ENCODE assay signal across 18 cellular contexts in genomic region chr15:98787190-98787589, GRCh38.
A peak's percentile ranks its signal among the peaks of the same experiment; 100 is the strongest.
DNase-seq lines count a peak whose midpoint lies in the region; ATAC-seq and TF ChIP-seq lines count a peak whose summit lies in the region.
"Had no signal": no experiment of that assay in that cellular context is flagged by ENCODE, and none has a peak within 500 bp of the region (broad histone marks: within the 10 kb centered on the region; RNA-seq: fewer than 3 reads in every experiment).

No MANE protein-coding gene starts in this region.

- no peak for DNase-seq in WTC11 (ENCODE audit: low spot score)
- peak; percentile 62 for DNase-seq in kidney tubule cell (ENCODE audit: low spot score)
- no peak for DNase-seq in NCI-H1436 (lab: John Stamatoyannopoulos, UW)
- no peak for DNase-seq in H9
- DNase-seq in osteoblast (ENCODE audit: insufficient read length, low spot score, missing footprints): no peak
- DNase-seq: activated CD4-positive, alpha-beta T cell treated with anti-CD3 and anti-CD28 coated beads, Interleukin-2, amount 50 U/mL, for 4 hours; DMS 273 treated with DMSO at 0.1 percent for 48 hours; effector memory CD4-positive, alpha-beta T cell; GDM1; Kasumi-1; NCI-H1105 treated with DMSO at 0.1 percent for 48 hours; NCI-H774; small intestine had no signal

- no peak overlapping the region for H2BK120ac ChIP-seq in H9 (ENCODE audit: low read depth, low read length, poor library complexity, severe bottlenecking)

- TF ChIP-seq CTCF in 22Rv1 (IDR thresholded peaks at IDR 0.05) (no peak), C4-2B (conservative IDR thresholded peaks at IDR 0.05) (no peak), WTC11 (IDR thresholded peaks at IDR 0.05) (no peak), H9 (conservative IDR thresholded peaks at IDR 0.05) (no peak), osteoblast (IDR thresholded peaks at IDR 0.05; ENCODE audit: extremely low read depth, low read depth, low read length) (no peak)

- no peak overlapping the region for H2BK5ac ChIP-seq in H9 (ENCODE audit: insufficient read length, low read length)

- H3K9me3 Mint-ChIP-seq in WTC11: no peaks in the 10 kb centered on the region
- H3K9me3 Mint-ChIP-seq in H9: no peaks in the 10 kb centered on the region
- H3K9me3 Mint-ChIP-seq: activated T-helper 1 cell treated with anti-CD3 and anti-CD28 coated beads, Interleukin-12 subunit alpha, Interleukin-12 subunit beta, Interleukin-2, Interleukin-4 antibody, amounts not matched to agents 30 ng/mL and 10 ng/mL and 1 ng/mL, durations not matched to agents 14 hours and 24 hours and 36 hours had no signal

- H3K4me1 ChIP-seq in H9 (ENCODE audit: insufficient read depth, low read length) (peaks cover 15% of the 10 kb centered on the region), osteoblast (ENCODE audit: insufficient read depth, low read length) (peaks cover 17% of the 10 kb centered on the region)

- H3K4me3 ChIP-seq in osteoblast (ENCODE audit: insufficient read depth, low read length): no peak overlapping the region
- H3K4me3 ChIP-seq: thoracic aorta had no signal

- H3K23ac ChIP-seq in H9 (ENCODE audit: insufficient read length, low read depth, low read length): no peak overlapping the region

- no peak overlapping the region for H3K18ac ChIP-seq in H9 (ENCODE audit: insufficient read length, low read depth, low read length)

- H3K36me3 Mint-ChIP-seq in WTC11 (no peaks in the 10 kb centered on the region), H9 (ENCODE audit: insufficient read depth in 1 of 3, low read depth in 3 of 3) (no peaks in the 10 kb centered on the region)

- H3K4ac ChIP-seq in H9 (ENCODE audit: low read depth, low read length): no peak overlapping the region

- H3K9me3 ChIP-seq in H9 (ENCODE audit: control insufficient read depth, low read depth, low read length) (no peaks in the 10 kb centered on the region), osteoblast (ENCODE audit: low read depth, low read length) (no peaks in the 10 kb centered on the region)
- H3K9me3 ChIP-seq: thoracic aorta had no signal

- no peak overlapping the region for H3K9ac ChIP-seq in H9 (ENCODE audit: extremely low read depth, insufficient read length, low read length)

- H3K79me1 ChIP-seq in H9 (ENCODE audit: insufficient read depth, low read depth, low read length, poor library complexity, severe bottlenecking): peaks cover 10% of the 10 kb centered on the region

- H3K27me3 Mint-ChIP-seq in WTC11 (ENCODE audit: low read depth) (no peaks in the 10 kb centered on the region), H9 (ENCODE audit: low read depth) (no peaks in the 10 kb centered on the region)

- no peak overlapping the region for H2BK12ac ChIP-seq in H9 (ENCODE audit: insufficient read length, low read depth, low read length)

- H2AFZ ChIP-seq in H9 (ENCODE audit: low read length): no peak overlapping the region
- H2AFZ ChIP-seq in osteoblast (ENCODE audit: low read length): no peak overlapping the region

- CTCF ChIA-PET in WTC11 (lab: Charles Lee): no interaction called here

- no peak overlapping the region for H3K4me2 ChIP-seq in H9 (ENCODE audit: insufficient read depth, insufficient read length, low read length)
- H3K4me2 ChIP-seq in osteoblast (ENCODE audit: insufficient read depth, low read length): no peak overlapping the region

- H3K27ac ChIP-seq in 22Rv1 (0 out of 2 replicates have a peak overlapping the region, but pooled peaks have one; percentile 38), C4-2B (peak overlapping the region; percentile 86), H9 (ENCODE audit: insufficient read length, low read depth, low read length) (no peak overlapping the region), osteoblast (ENCODE audit: low read depth, low read length) (no peak overlapping the region)
- H3K27ac ChIP-seq: thoracic aorta had no signal

- H3K36me3 ChIP-seq in osteoblast (ENCODE audit: insufficient read depth, low read length): no peaks in the 10 kb centered on the region
- H3K36me3 ChIP-seq: thoracic aorta had no signal

- H3K27me3 ChIP-seq in H9 (ENCODE audit: insufficient read depth, low read length) (no peaks in the 10 kb centered on the region), osteoblast (ENCODE audit: insufficient read depth, low read length) (no peaks in the 10 kb centered on the region)

- no peak overlapping the region for H3K4me3 Mint-ChIP-seq in WTC11
- H3K4me3 Mint-ChIP-seq in H9: no peak overlapping the region
- H3K4me3 Mint-ChIP-seq: activated T-helper 1 cell treated with anti-CD3 and anti-CD28 coated beads, Interleukin-12 subunit alpha, Interleukin-12 subunit beta, Interleukin-2, Interleukin-4 antibody, amounts not matched to agents 30 ng/mL and 10 ng/mL and 1 ng/mL, durations not matched to agents 14 hours and 24 hours and 36 hours had no signal

- H4K8ac ChIP-seq in H9 (replicated peaks; ENCODE audit: insufficient read length, low read depth, low read length): no peak overlapping the region

- peaks cover 18% of the 10 kb centered on the region; the same call in 1 of the 2 replicates for H3K79me2 ChIP-seq in H9 (ENCODE audit: insufficient read depth, low read length)
- H3K79me2 ChIP-seq in osteoblast (ENCODE audit: insufficient read depth, low read length): peaks cover 68% of the 10 kb centered on the region

- H3K27ac Mint-ChIP-seq in WTC11 (0 out of 2 replicates have a peak overlapping the region, but pooled peaks have one; percentile 26), H9 (no peak overlapping the region; a peak in 2 of 7 replicates)
- H3K27ac Mint-ChIP-seq: activated T-helper 1 cell treated with anti-CD3 and anti-CD28 coated beads, Interleukin-12 subunit alpha, Interleukin-12 subunit beta, Interleukin-2, Interleukin-4 antibody, amounts not matched to agents 30 ng/mL and 10 ng/mL and 1 ng/mL, durations not matched to agents 14 hours and 24 hours and 36 hours had no signal

- H3K23me2 ChIP-seq in H9 (ENCODE audit: insufficient read length, low read depth, low read length, poor library complexity, severe bottlenecking): no peaks in the 10 kb centered on the region

- no peak overlapping the region for H2AK5ac ChIP-seq in H9 (ENCODE audit: insufficient read length, low read length)

- H4K5ac ChIP-seq in H9 (ENCODE audit: insufficient read length, low read depth, low read length): no peak overlapping the region

- H3K56ac ChIP-seq in H9 (ENCODE audit: insufficient read length, low read depth, low read length): no peak overlapping the region

- ATAC-seq in WTC11 (no peak), HG03520 (IDR thresholded peaks at IDR 0.05; ENCODE audit: unreplicated experiment) (no peak)

- H4K20me1 ChIP-seq in H9 (ENCODE audit: control insufficient read depth, insufficient read depth, insufficient read length) (no peaks in the 10 kb centered on the region), osteoblast (ENCODE audit: insufficient read depth, low read length) (peaks cover 32% of the 10 kb centered on the region)

- POLR2A ChIA-PET in WTC11 (lab: Charles Lee): no interaction called here

- no peak overlapping the region for H2BK15ac ChIP-seq in H9 (ENCODE audit: low read depth, low read length)

- H3K14ac ChIP-seq in H9 (ENCODE audit: insufficient read depth, low read length): no peak overlapping the region

- no peak overlapping the region for H3T11ph ChIP-seq in H9 (ENCODE audit: low read length)

- H2BK20ac ChIP-seq in H9 (ENCODE audit: low read depth, low read length, poor library complexity, severe bottlenecking): no peak overlapping the region

- H4K91ac ChIP-seq in H9 (ENCODE audit: insufficient read length, low read depth, low read length): no peak overlapping the region

- no CpG with 5 or more reads among the region's 2 CpGs for WGBS in H9 (ENCODE audit: extremely low coverage, insufficient read length, low lambda C conversion rate)

- H3K4me1 Mint-ChIP-seq in WTC11 (peaks cover 93% of the 10 kb centered on the region), H9 (peaks cover 87% of the 10 kb centered on the region in 2 experiments)

TF ChIP-seq in WTC11, 78 proteins besides CTCF, POLR2A, EP300 and RAD21:
- TF ChIP-seq NFATC4 (CRISPR knock-in tag; IDR thresholded peaks at IDR 0.05): no peak

Comparison
In these comparisons a context has a peak if more than half of its experiments do, and no peak if none do; other contexts are left out.
1. H3K27ac ChIP-seq: peak in 22Rv1 (single experiment) and C4-2B (single experiment); none in H9 (single experiment) and osteoblast (single experiment).